Comparison of ENCODE assay signal across 13 cellular contexts in the genomic region with DNA sequence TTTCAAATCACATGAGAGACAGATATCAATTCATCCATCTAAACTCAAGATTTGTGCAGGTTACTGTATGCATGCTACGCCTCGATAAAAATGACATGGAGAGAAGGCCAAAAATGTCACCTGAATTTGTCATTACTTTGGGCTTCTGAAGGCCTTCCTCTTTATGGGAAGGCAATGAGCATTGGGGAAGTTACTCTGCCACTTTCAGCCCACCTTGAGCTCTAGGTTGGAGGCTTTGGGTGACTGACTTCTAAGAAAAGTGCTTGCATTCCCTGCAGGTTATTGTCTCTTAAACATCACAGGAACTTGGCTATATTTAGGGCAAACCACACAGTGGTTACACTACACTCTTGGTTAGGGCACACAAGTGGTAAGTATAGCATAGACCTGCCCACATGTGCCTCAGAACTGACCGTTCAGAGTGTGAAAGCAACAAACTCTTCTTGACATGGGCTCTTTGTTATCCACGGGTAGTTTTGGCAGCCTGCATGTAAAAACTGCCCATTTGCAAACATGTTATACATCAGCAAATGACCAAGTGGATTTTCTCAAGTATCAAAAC.
DNase-seq lines count a peak whose midpoint lies in the region; ATAC-seq, FAIRE-seq and TF ChIP-seq lines count a peak whose summit lies in the region.
"Had no signal": no experiment of that assay in that cellular context is flagged by ENCODE, and none has a peak within 500 bp of the region (broad histone marks: within the 10 kb centered on the region; RNA-seq: fewer than 3 reads in every experiment).

No MANE protein-coding gene starts in this region.

- BruUV-seq in Panc1 (replicated peaks; lab: Mats Ljungman, UMichigan), result no TSS peak

- POLR2A ChIA-PET in Panc1 (lab: Charles Lee), result interaction anchor here (0.5 kb wide), 1 partner anchor 31 kb away, joined by 4 read pairs; no protein-coding TSS in a partner anchor

- H3K9me3 Mint-ChIP-seq in activated T-cell treated with anti-CD3 and anti-CD28 coated beads, Interleukin-2, amount 50 U/mL, for 4 hours, result no peaks in the 10 kb centered on the region
- no peaks in the 10 kb centered on the region for H3K9me3 Mint-ChIP-seq in activated naive CD4-positive, alpha-beta T cell treated with anti-CD3 and anti-CD28 coated beads for 36 hours

- TF ChIP-seq CTCF in GM12864 (IDR thresholded peaks at IDR 0.05; ENCODE audit: low read depth, low read length, missing control alignments) (no peak), Panc1 (IDR thresholded peaks at IDR 0.05) (no peak)

- FAIRE-seq in RCC 7860 (lab: Jason Lieb, UNC), result no peak
- FAIRE-seq: bronchial epithelial cell, kidney had no signal

- H3K27ac Mint-ChIP-seq in activated naive CD4-positive, alpha-beta T cell treated with anti-CD3 and anti-CD28 coated beads for 36 hours, result no peak overlapping the region

- intact Hi-C loops in Panc1 (cut with micrococcal nuclease; ENCODE audit: unreplicated experiment), result no loop called here
- intact Hi-C loops in activated naive CD4-positive, alpha-beta T cell treated with anti-CD3 and anti-CD28 coated beads for 36 hours (cut with micrococcal nuclease), result no loop called here

- DNase-seq in GM12864 (ENCODE audit: low read depth) (peak; percentile 33), Panc1 (ENCODE audit: low read depth, low spot score) (no peak), NCI-H748 treated with DMSO at 0.1 percent for 48 hours (lab: John Stamatoyannopoulos, UW) (no peak), RCC 7860 (ENCODE audit: low spot score) (no peak)
- DNase-seq in activated T-cell treated with anti-CD3 and anti-CD28 coated beads, Interleukin-2, amount 50 U/mL, for 4 hours, result no peak
- DNase-seq in activated naive CD4-positive, alpha-beta T cell treated with anti-CD3 and anti-CD28 coated beads for 36 hours, result no peak
- DNase-seq: H9, Karpas-422, kidney had no signal

- no peak overlapping the region for H3K4me3 Mint-ChIP-seq in activated T-cell treated with anti-CD3 and anti-CD28 coated beads, Interleukin-2, amount 50 U/mL, for 4 hours
- H3K4me3 Mint-ChIP-seq in activated naive CD4-positive, alpha-beta T cell treated with anti-CD3 and anti-CD28 coated beads for 36 hours, result no peak overlapping the region
- H3K4me3 Mint-ChIP-seq: H9 had no signal

- H3K27me3 Mint-ChIP-seq in activated T-cell treated with anti-CD3 and anti-CD28 coated beads, Interleukin-2, amount 50 U/mL, for 4 hours (ENCODE audit: low read depth), result no peaks in the 10 kb centered on the region
- no peaks in the 10 kb centered on the region for H3K27me3 Mint-ChIP-seq in activated naive CD4-positive, alpha-beta T cell treated with anti-CD3 and anti-CD28 coated beads for 36 hours (ENCODE audit: low read depth)

- no peaks in the 10 kb centered on the region for H3K36me3 Mint-ChIP-seq in activated T-cell treated with anti-CD3 and anti-CD28 coated beads, Interleukin-2, amount 50 U/mL, for 4 hours (ENCODE audit: insufficient read depth)
- H3K36me3 Mint-ChIP-seq in activated naive CD4-positive, alpha-beta T cell treated with anti-CD3 and anti-CD28 coated beads for 36 hours (ENCODE audit: low read depth), result no peaks in the 10 kb centered on the region

- H3K4me1 ChIP-seq in Panc1 (ENCODE audit: control insufficient read depth, insufficient read depth, low read length), result peaks cover 21% of the 10 kb centered on the region

- H3K4me1 Mint-ChIP-seq in activated T-cell treated with anti-CD3 and anti-CD28 coated beads, Interleukin-2, amount 50 U/mL, for 4 hours (ENCODE audit: low read depth), result no peaks in the 10 kb centered on the region
- H3K4me1 Mint-ChIP-seq in activated naive CD4-positive, alpha-beta T cell treated with anti-CD3 and anti-CD28 coated beads for 36 hours (ENCODE audit: low read depth), result no peaks in the 10 kb centered on the region

- H3K36me3 ChIP-seq in Panc1 (ENCODE audit: control insufficient read depth, insufficient read depth, low read length), result no peaks in the 10 kb centered on the region

- ATAC-seq in GM19463 (IDR thresholded peaks at IDR 0.05; ENCODE audit: unreplicated experiment), result peak; percentile 95
- ATAC-seq in HG02943 (IDR thresholded peaks at IDR 0.05; ENCODE audit: low read depth, unreplicated experiment), result peak; percentile 81
- ATAC-seq in Panc1, result no peak
- no peak for ATAC-seq in activated T-cell treated with anti-CD3 and anti-CD28 coated beads, Interleukin-2, amount 50 U/mL, for 4 hours

- H3K27ac ChIP-seq in Panc1 (ENCODE audit: low read length), result peak overlapping the region; percentile 60
- H3K27ac ChIP-seq: VCaP had no signal

- in situ Hi-C loops in Panc1 (cut with HindIII; ENCODE audit: low pct_unique_long_range_greater_than_20kb, low sequenced_read_pairs), result no loop called here

- H3K9me3 ChIP-seq in Panc1 (ENCODE audit: control insufficient read depth, insufficient read depth, low read depth, low read length), result no peaks in the 10 kb centered on the region

- CTCF ChIA-PET in Panc1 (lab: Charles Lee), result no interaction called here
- CTCF ChIA-PET in activated naive CD4-positive, alpha-beta T cell treated with anti-CD3 and anti-CD28 coated beads for 36 hours (lab: Charles Lee), result no interaction called here

- H3K4me3 ChIP-seq in GM12864 (ENCODE audit: low read depth, low read length) (no peak overlapping the region), Panc1 (ENCODE audit: low read depth in 2 of 2, low read length in 2 of 2) (no peak overlapping the region)

- H3K27me3 ChIP-seq in Panc1 (ENCODE audit: control insufficient read depth, insufficient read depth, low read length), result no peaks in the 10 kb centered on the region

Comparison
In these comparisons a context has a peak if more than half of its experiments do, and no peak if none do; other contexts are left out.
1. ATAC-seq: peak in GM19463 (single experiment) and HG02943 (single experiment); none in Panc1 (single experiment) and activated T-cell treated with anti-CD3 and anti-CD28 coated beads, Interleukin-2, amount 50 U/mL, for 4 hours (0 of 2).